In genomic region chr22:23838686-23839468, GRCh38 we compare ENCODE assay signal across 7 cellular contexts. TPM values are rescaled to one million over a fixed set of nuclear protein-coding genes. Genes with fewer than 3 reads are reported as not detected.
DNase-seq lines count a peak whose midpoint lies in the region; ATAC-seq and TF ChIP-seq lines count a peak whose summit lies in the region.

Gene DERL3, minus strand, starts transcription at chr22:23839006. Its CDS starts 19 bp downstream, at chr22:23838987.

- no peaks in the 10 kb centered on the region for H3K27me3 ChIP-seq in spleen (replicated peaks in 1 of 7)

- intact Hi-C loops in spleen (cut with DNase I; ENCODE audit: low total_unique reads) = no loop called here

- DNase-seq in NCI-H2196 treated with DMSO at 0.1 percent for 48 hours (lab: John Stamatoyannopoulos, UW; ENCODE audit: unreplicated experiment) = peak; percentile 90
- peak; percentile 91 to 97 (median 93) for DNase-seq in activated CD4-positive, CD25-positive, alpha-beta regulatory T cell (lab: John Stamatoyannopoulos, UW)
- peak; percentile 97 for DNase-seq in central memory CD4-positive, alpha-beta T cell
- DNase-seq in iris pigment epithelial cell (ENCODE audit: low read depth) = peak; percentile 99
- DNase-seq in spleen = peak; percentile 99

- WGBS in spleen, 5 donors = 0 to 2% (median 1%) methylated on average over 40 to 70 of the region's 70 CpGs

- ATAC-seq in GM18867 (IDR thresholded peaks at IDR 0.05; ENCODE audit: unreplicated experiment) (peak; percentile 76), HG03097 (IDR thresholded peaks at IDR 0.05; ENCODE audit: low FRiP score, unreplicated experiment) (peak; percentile 60)

- peaks cover 9 to 49% (median 39%) of the 10 kb centered on the region in 6 donors for H3K4me1 ChIP-seq in spleen

- TF ChIP-seq POLR2A in spleen (IDR thresholded peaks at IDR 0.05) = no peak

- no peaks in the 10 kb centered on the region for H3K9me3 ChIP-seq in spleen

- TF ChIP-seq CTCF in spleen (IDR thresholded peaks at IDR 0.05 in 8 of 11, conservative IDR thresholded peaks at IDR 0.05 in 3 of 11) = peak in 4 of 11 experiments; percentile 16 to 33 (median 30)

- H3K4me3 ChIP-seq in spleen = peak within 1 kb of the TSS; percentile 53 to 86 (median 68)

- H3K27ac ChIP-seq in spleen = peak within 1 kb of the TSS; percentile 17 to 86 (median 80)

- H3K36me3 ChIP-seq in spleen = peaks cover 0 to 33% (median 27%) of the 10 kb centered on the region in 6 donors

RNA-seq across cellular contexts. Expression of gene DERL3, which starts in this region (rescaled TPM):
- total RNA-seq in spleen = 10 to 100 TPM; 10.2 to 62.8 (median 30.4) TPM
- polyA plus RNA-seq in spleen = 10 to 100 TPM; 16.1 to 18.8 (median 17.9) TPM

Comparison
In these comparisons a context has a peak if more than half of its experiments do, and no peak if none do; other contexts are left out.
1. Peak in every context shown above with its lines: DNase-seq, ATAC-seq, H3K4me3 ChIP-seq and H3K27ac ChIP-seq.